In the genomic region with DNA sequence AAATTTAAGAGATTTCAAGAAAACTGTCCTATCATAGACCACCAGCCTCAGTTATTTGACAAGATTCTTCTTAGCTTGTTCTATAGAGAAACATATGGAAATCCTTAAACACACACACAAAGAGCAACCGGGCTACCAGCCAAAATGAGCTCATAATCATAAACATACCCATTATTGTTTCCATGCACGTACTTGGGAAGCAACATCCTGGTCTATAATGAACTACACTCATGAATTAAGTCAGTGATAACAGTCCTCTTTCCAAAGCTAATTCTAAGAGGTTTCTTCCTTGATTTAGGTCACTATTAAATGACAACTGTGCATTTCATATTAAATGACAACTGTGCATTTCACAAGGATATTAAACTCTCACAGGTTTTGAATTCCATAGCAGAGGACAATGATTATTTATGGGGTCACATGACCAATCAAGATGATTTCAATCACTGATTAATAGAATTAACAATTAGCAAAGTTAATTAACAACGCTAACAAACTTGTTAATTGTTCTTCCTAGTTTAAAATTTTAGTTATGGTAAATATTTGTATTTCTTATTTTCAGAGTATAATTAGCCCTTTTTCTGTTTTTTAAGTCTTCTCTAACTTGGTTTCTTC, we compare ENCODE assay signal across 11 cellular contexts.
DNase-seq lines count a peak whose midpoint lies in the region; ATAC-seq and TF ChIP-seq lines count a peak whose summit lies in the region.
"Had no signal": no experiment of that assay in that cellular context is flagged by ENCODE, and none has a peak within 500 bp of the region (broad histone marks: within the 10 kb centered on the region; RNA-seq: fewer than 3 reads in every experiment).

No MANE protein-coding gene starts in this region.

- ATAC-seq in GM19452 (IDR thresholded peaks at IDR 0.05; ENCODE audit: unreplicated experiment), result no peak
- ATAC-seq in GM18519 (IDR thresholded peaks at IDR 0.05; ENCODE audit: low FRiP score, unreplicated experiment), result no peak
- ATAC-seq: activated T-cell treated with anti-CD3 and anti-CD28 coated beads, Interleukin-2, amount 50 U/mL, for 4 hours had no signal

- DNase-seq in EH (ENCODE audit: low read depth) (peak; percentile 79), NCI-H2081 (lab: John Stamatoyannopoulos, UW) (peak; percentile 70 to 93), astrocyte of the spinal cord (ENCODE audit: low read depth, low spot score) (peak; percentile 78), lung microvascular endothelial cell (ENCODE audit: low read depth in 2 of 2) (peak; percentile 89 to 92), cerebellar nuclear complex (lab: John Stamatoyannopoulos, UW) (no peak)
- no peak for DNase-seq in stimulated activated CD4-positive, alpha-beta T cell treated with anti-CD3 and anti-CD28 coated beads, Interleukin-2, amount 100 ng/mL, for 48 hours
- DNase-seq: activated T-cell treated with anti-CD3 and anti-CD28 coated beads, Interleukin-2, amount 50 U/mL, for 4 hours; H9; NCI-H510A treated with DMSO at 0.1 percent for 48 hours had no signal

- no peak for TF ChIP-seq CTCF in astrocyte of the spinal cord (IDR thresholded peaks at IDR 0.05; ENCODE audit: low read depth, low read length)

- no peak overlapping the region for H3K4me3 ChIP-seq in astrocyte of the spinal cord (ENCODE audit: low read depth, low read length)

- in situ Hi-C loops in astrocyte of the spinal cord (cut with HindIII; ENCODE audit: low sequenced_read_pairs), result no loop called here

Comparison
In these comparisons a context has a peak if more than half of its experiments do, and no peak if none do; other contexts are left out.
1. DNase-seq: peak in EH (single experiment), NCI-H2081 (2 of 2), astrocyte of the spinal cord (single experiment) and lung microvascular endothelial cell (2 of 2); none in cerebellar nuclear complex (0 of 2) and stimulated activated CD4-positive, alpha-beta T cell treated with anti-CD3 and anti-CD28 coated beads, Interleukin-2, amount 100 ng/mL, for 48 hours (0 of 2).